29 cellular contexts compared by ENCODE assay signal in genomic region chr15:95148183-95148582, GRCh38.
"Had no signal": no experiment of that assay in that cellular context is flagged by ENCODE, and none has a peak within 500 bp of the region (broad histone marks: within the 10 kb centered on the region; RNA-seq: fewer than 3 reads in every experiment).

No MANE protein-coding gene starts in this region.

- H3K4me1 ChIP-seq: stomach, suprapubic skin, testis, thyroid gland, tibial nerve, transverse colon, upper lobe of left lung, upper lobe of right lung, uterus, vagina had no signal

- FAIRE-seq: urothelium cell line had no signal

- H3K4me3 ChIP-seq: stomach, suprapubic skin, testis, thoracic aorta, thyroid gland, tibial artery, tibial nerve, transverse colon, upper lobe of left lung, upper lobe of right lung, uterus, vagina had no signal

- H3K27me3 Mint-ChIP-seq: stimulated activated memory B cell treated with anti-CD40 and anti-IgM and Interleukin-4, amounts not matched to agents 10 μg/mL and 1 μg/mL and 100 μg/mL, for 72 hours; stimulated activated naive B cell treated with anti-CD40 and anti-IgM and Interleukin-4, amounts not matched to agents 10 μg/mL and 1 μg/mL and 100 μg/mL, for 72 hours; stimulated activated naive CD8-positive, alpha-beta T cell treated with anti-CD3 and anti-CD28 coated beads, Interleukin-15, amount 100 ng/mL, for 72 hours; stimulated activated naive CD8-positive, alpha-beta T cell treated with anti-CD3 and anti-CD28 coated beads, Interleukin-15, Interleukin-2, amounts not matched to agents 100 ng/mL and 50 ng/mL, for 24 hours; type B pancreatic cell had no signal

- H3K4me3 Mint-ChIP-seq: stimulated activated effector memory CD8-positive, alpha-beta T cell treated with anti-CD3 and anti-CD28 coated beads, Interleukin-12 subunit alpha, Interleukin-12 subunit beta, amount 100 ng/mL, for 72 hours; stimulated activated memory B cell treated with anti-CD40 and anti-IgM and Interleukin-4, amounts not matched to agents 10 μg/mL and 1 μg/mL and 100 μg/mL, for 72 hours; stimulated activated naive B cell treated with anti-CD40 and anti-IgM and Interleukin-4, amounts not matched to agents 10 μg/mL and 1 μg/mL and 100 μg/mL, for 72 hours; stimulated activated naive CD8-positive, alpha-beta T cell treated with anti-CD3 and anti-CD28 coated beads, Interleukin-15, amount 100 ng/mL, for 72 hours; stimulated activated naive CD8-positive, alpha-beta T cell treated with anti-CD3 and anti-CD28 coated beads, Interleukin-15, Interleukin-2, amounts not matched to agents 100 ng/mL and 50 ng/mL, for 24 hours; type B pancreatic cell had no signal

- DNase-seq: stimulated activated CD4-positive, alpha-beta T cell treated with anti-CD3 and anti-CD28 coated beads, Interleukin-2, amount 100 ng/mL, for 48 hours; stimulated activated CD4-positive, alpha-beta T cell treated with anti-CD3 and anti-CD28 coated beads, Interleukin-4, amount 100 ng/mL, for 1 hour; stimulated activated CD4-positive, alpha-beta T cell treated with anti-CD3 and anti-CD28 coated beads, Interleukin-4, amount 100 ng/mL, for 24 hours; stimulated activated CD4-positive, alpha-beta T cell treated with anti-CD3 and anti-CD28 coated beads, Interleukin-4, amount 100 ng/mL, for 4 hours; stimulated activated CD8-positive, alpha-beta memory T cell treated with anti-CD3 and anti-CD28 coated beads, Interleukin-4, amount 100 ng/mL, for 48 hours; stimulated activated naive B cell treated with anti-CD40 and anti-IgM and Interleukin-4, amounts not matched to agents 10 μg/mL and 1 μg/mL and 100 μg/mL, for 72 hours; stimulated activated naive CD4-positive, alpha-beta T cell; stimulated activated naive CD4-positive, alpha-beta T cell treated with Interleukin-2 at 50 U/mL for 16 hours; stimulated activated naive CD8-positive, alpha-beta T cell treated with anti-CD3 and anti-CD28 coated beads, Interleukin-15, amount 100 ng/mL, for 72 hours; stimulated activated naive CD8-positive, alpha-beta T cell treated with anti-CD3 and anti-CD28 coated beads, Interleukin-15, Interleukin-2, amounts not matched to agents 100 U/mL and 50 U/mL, for 24 hours; stomach; substantia nigra; thyroid gland; tibial artery; transverse colon; trophoblast cell; upper lobe of left lung; upper lobe of right lung; uterus had no signal

- H3K36me3 ChIP-seq: stomach, suprapubic skin, thoracic aorta, thyroid gland, tibial artery, tibial nerve, transverse colon, upper lobe of left lung, upper lobe of right lung, uterus, vagina had no signal

- H3K27ac Mint-ChIP-seq: stimulated activated effector memory CD8-positive, alpha-beta T cell treated with anti-CD3 and anti-CD28 coated beads, Interleukin-12 subunit alpha, Interleukin-12 subunit beta, amount 100 ng/mL, for 72 hours; stimulated activated memory B cell treated with anti-CD40 and anti-IgM and Interleukin-4, amounts not matched to agents 10 μg/mL and 1 μg/mL and 100 μg/mL, for 72 hours; stimulated activated naive B cell treated with anti-CD40 and anti-IgM and Interleukin-4, amounts not matched to agents 10 μg/mL and 1 μg/mL and 100 μg/mL, for 72 hours; stimulated activated naive CD8-positive, alpha-beta T cell treated with anti-CD3 and anti-CD28 coated beads, Interleukin-15, amount 100 ng/mL, for 72 hours; stimulated activated naive CD8-positive, alpha-beta T cell treated with anti-CD3 and anti-CD28 coated beads, Interleukin-15, Interleukin-2, amounts not matched to agents 100 ng/mL and 50 ng/mL, for 24 hours; type B pancreatic cell had no signal

- H3K27ac ChIP-seq: stomach, suprapubic skin, testis, thoracic aorta, thyroid gland, tibial artery, tibial nerve, transverse colon, upper lobe of left lung, upper lobe of right lung, uterus, vagina had no signal

- H3K9me3 ChIP-seq: stomach, suprapubic skin, testis, thoracic aorta, thyroid gland, tibial artery, tibial nerve, transverse colon, upper lobe of right lung, uterus, vagina had no signal

- ATAC-seq: stimulated activated effector memory CD8-positive, alpha-beta T cell treated with anti-CD3 and anti-CD28 coated beads, Interleukin-12 subunit alpha, Interleukin-12 subunit beta, amount 100 ng/mL, for 72 hours; stimulated activated memory B cell treated with anti-CD40 and anti-IgM and Interleukin-4, amounts not matched to agents 10 μg/mL and 1 μg/mL and 100 μg/mL, for 72 hours; stimulated activated naive B cell treated with anti-CD40 and anti-IgM and Interleukin-4, amounts not matched to agents 10 μg/mL and 1 μg/mL and 100 μg/mL, for 72 hours; stimulated activated naive CD8-positive, alpha-beta T cell treated with anti-CD3 and anti-CD28 coated beads, Interleukin-15, amount 100 ng/mL, for 72 hours; stimulated activated naive CD8-positive, alpha-beta T cell treated with anti-CD3 and anti-CD28 coated beads, Interleukin-15, Interleukin-2, amounts not matched to agents 100 U/mL and 50 U/mL, for 24 hours; upper lobe of right lung had no signal

- H3K36me3 Mint-ChIP-seq: stimulated activated effector memory CD8-positive, alpha-beta T cell treated with anti-CD3 and anti-CD28 coated beads, Interleukin-12 subunit alpha, Interleukin-12 subunit beta, amount 100 ng/mL, for 72 hours; stimulated activated memory B cell treated with anti-CD40 and anti-IgM and Interleukin-4, amounts not matched to agents 10 μg/mL and 1 μg/mL and 100 μg/mL, for 72 hours; stimulated activated naive B cell treated with anti-CD40 and anti-IgM and Interleukin-4, amounts not matched to agents 10 μg/mL and 1 μg/mL and 100 μg/mL, for 72 hours; type B pancreatic cell had no signal

- H3K27me3 ChIP-seq: stomach, suprapubic skin, testis, thyroid gland, tibial artery, tibial nerve, transverse colon, upper lobe of left lung, upper lobe of right lung, uterus, vagina had no signal

- H3K4me1 Mint-ChIP-seq: stimulated activated effector memory CD8-positive, alpha-beta T cell treated with anti-CD3 and anti-CD28 coated beads, Interleukin-12 subunit alpha, Interleukin-12 subunit beta, amount 100 ng/mL, for 72 hours; stimulated activated memory B cell treated with anti-CD40 and anti-IgM and Interleukin-4, amounts not matched to agents 10 μg/mL and 1 μg/mL and 100 μg/mL, for 72 hours; stimulated activated naive B cell treated with anti-CD40 and anti-IgM and Interleukin-4, amounts not matched to agents 10 μg/mL and 1 μg/mL and 100 μg/mL, for 72 hours; stimulated activated naive CD8-positive, alpha-beta T cell treated with anti-CD3 and anti-CD28 coated beads, Interleukin-15, amount 100 ng/mL, for 72 hours had no signal
